In the genomic region with DNA sequence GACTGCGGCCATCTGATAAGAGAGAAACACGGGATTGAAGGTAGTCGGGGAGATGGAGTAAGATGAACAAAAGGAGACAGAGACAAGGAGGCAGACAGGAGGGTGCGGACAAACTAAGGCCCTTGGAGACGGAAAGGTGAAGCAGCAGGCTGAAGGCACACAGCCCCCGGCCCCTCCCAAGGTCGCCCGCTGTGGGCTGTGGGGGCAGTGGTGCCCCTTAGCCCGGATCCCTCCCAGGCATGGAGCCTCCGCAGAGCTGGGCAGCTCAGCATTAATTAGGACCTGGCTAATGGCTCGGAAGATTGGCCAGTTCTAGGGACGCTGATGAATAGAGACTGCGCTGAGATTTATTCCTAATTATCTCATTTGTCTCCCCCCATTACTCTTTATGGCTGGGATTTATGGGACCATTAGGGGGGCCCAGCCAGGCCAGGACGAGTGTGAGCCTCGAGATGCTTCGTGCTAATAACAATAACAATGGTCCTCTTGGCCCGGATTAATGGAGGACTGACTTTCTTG, we compare ENCODE assay signal across 29 cellular contexts. TPM values are rescaled to one million over a fixed set of nuclear protein-coding genes. Genes with fewer than 3 reads are reported as not detected.
"Had no signal": no experiment of that assay in that cellular context is flagged by ENCODE, and none has a peak within 500 bp of the region (broad histone marks: within the 10 kb centered on the region; RNA-seq: fewer than 3 reads in every experiment).

No MANE protein-coding gene starts in this region.

- H3K9me3 ChIP-seq: esophagus muscularis mucosa, gastroesophageal sphincter, heart left ventricle, mucosa of descending colon, neutrophil, right atrium auricular region, suprapubic skin, transverse colon, vagina had no signal

- H3K4me3 Mint-ChIP-seq: mesothelial cell of epicardium; naive B cell; natural killer cell treated with Interleukin-12 subunit alpha and Interleukin-12 subunit beta and Interleukin-15 and Interleukin-18, amount 100 ng/mL, for 72 hours; neural crest cell; stimulated activated naive B cell treated with anti-CD40 and anti-IgM and Interleukin-4, amounts not matched to agents 10 μg/mL and 1 μg/mL and 100 μg/mL, for 72 hours; stimulated activated naive CD8-positive, alpha-beta T cell treated with anti-CD3 and anti-CD28 coated beads, Interleukin-15, amount 100 ng/mL, for 72 hours had no signal

- H3K4me1 Mint-ChIP-seq: naive B cell; stimulated activated naive CD8-positive, alpha-beta T cell treated with anti-CD3 and anti-CD28 coated beads, Interleukin-15, amount 100 ng/mL, for 72 hours had no signal

- H3K27me3 ChIP-seq: hepatocyte, right atrium auricular region, vagina had no signal

- H3K4me1 ChIP-seq: foreskin keratinocyte, parathyroid adenoma, suprapubic skin, transverse colon, vagina had no signal

- ATAC-seq: foreskin keratinocyte; gastroesophageal sphincter; heart left ventricle; left colon; left ventricle myocardium superior; mucosa of descending colon; natural killer cell treated with Interleukin-12 subunit alpha and Interleukin-12 subunit beta and Interleukin-15 and Interleukin-18, amount 100 ng/mL, for 72 hours; stimulated activated naive B cell treated with anti-CD40 and anti-IgM and Interleukin-4, amounts not matched to agents 10 μg/mL and 1 μg/mL and 100 μg/mL, for 72 hours; stimulated activated naive CD8-positive, alpha-beta T cell treated with anti-CD3 and anti-CD28 coated beads, Interleukin-15, amount 100 ng/mL, for 72 hours had no signal

- H3K27ac Mint-ChIP-seq: mesothelial cell of epicardium; natural killer cell treated with Interleukin-12 subunit alpha and Interleukin-12 subunit beta and Interleukin-15 and Interleukin-18, amount 100 ng/mL, for 72 hours; progenitor cell of endocrine pancreas; stimulated activated naive B cell treated with anti-CD40 and anti-IgM and Interleukin-4, amounts not matched to agents 10 μg/mL and 1 μg/mL and 100 μg/mL, for 72 hours; stimulated activated naive CD8-positive, alpha-beta T cell treated with anti-CD3 and anti-CD28 coated beads, Interleukin-15, amount 100 ng/mL, for 72 hours had no signal

- DNase-seq: dermis blood vessel endothelial cell; effector memory CD4-positive, alpha-beta T cell; foreskin keratinocyte; left colon; left ventricle myocardium superior; mesenchymal stem cell; mucosa of descending colon; naive B cell; stimulated activated CD4-positive, alpha-beta T cell treated with anti-CD3 and anti-CD28 coated beads, Interleukin-15, amount 100 ng/mL, for 24 hours; stimulated activated CD4-positive, alpha-beta T cell treated with anti-CD3 and anti-CD28 coated beads, Interleukin-2, amount 100 ng/mL, for 48 hours; stimulated activated naive B cell treated with anti-CD40 and anti-IgM and Interleukin-4, amounts not matched to agents 10 μg/mL and 1 μg/mL and 100 μg/mL, for 72 hours; stimulated activated naive CD8-positive, alpha-beta T cell treated with anti-CD3 and anti-CD28 coated beads, Interleukin-15, amount 100 ng/mL, for 72 hours; transverse colon had no signal

- H3K36me3 Mint-ChIP-seq: mesothelial cell of epicardium; naive B cell; natural killer cell treated with Interleukin-12 subunit alpha and Interleukin-12 subunit beta and Interleukin-15 and Interleukin-18, amount 100 ng/mL, for 72 hours; stimulated activated naive B cell treated with anti-CD40 and anti-IgM and Interleukin-4, amounts not matched to agents 10 μg/mL and 1 μg/mL and 100 μg/mL, for 72 hours had no signal

- H3K27ac ChIP-seq: coronary artery, esophagus muscularis mucosa, foreskin keratinocyte, gastroesophageal sphincter, heart left ventricle, hepatocyte, neutrophil, parathyroid adenoma, right atrium auricular region, skin epidermis, suprapubic skin, transverse colon, vagina had no signal

- H3K4me3 ChIP-seq: coronary artery, esophagus muscularis mucosa, gastroesophageal sphincter, heart left ventricle, hepatocyte, mucosa of descending colon, right atrium auricular region, skin epidermis, suprapubic skin, transverse colon, vagina had no signal

- H3K9me3 Mint-ChIP-seq: mesothelial cell of epicardium; naive B cell; natural killer cell treated with Interleukin-12 subunit alpha and Interleukin-12 subunit beta and Interleukin-15 and Interleukin-18, amount 100 ng/mL, for 72 hours; neural crest cell; stimulated activated naive B cell treated with anti-CD40 and anti-IgM and Interleukin-4, amounts not matched to agents 10 μg/mL and 1 μg/mL and 100 μg/mL, for 72 hours; stimulated activated naive CD8-positive, alpha-beta T cell treated with anti-CD3 and anti-CD28 coated beads, Interleukin-15, amount 100 ng/mL, for 72 hours had no signal

RNA-seq across cellular contexts. Expression of gene MDFI, which starts 20.3 kb away (rescaled TPM):
- total RNA-seq: natural killer cell treated with Interleukin-12 subunit alpha and Interleukin-12 subunit beta and Interleukin-15 and Interleukin-18, amount 100 ng/mL, for 72 hours had no signal
- polyA plus RNA-seq: fibroblast of lung had no signal
